Comparison of ENCODE assay signal across 1 cellular context in the genomic region with DNA sequence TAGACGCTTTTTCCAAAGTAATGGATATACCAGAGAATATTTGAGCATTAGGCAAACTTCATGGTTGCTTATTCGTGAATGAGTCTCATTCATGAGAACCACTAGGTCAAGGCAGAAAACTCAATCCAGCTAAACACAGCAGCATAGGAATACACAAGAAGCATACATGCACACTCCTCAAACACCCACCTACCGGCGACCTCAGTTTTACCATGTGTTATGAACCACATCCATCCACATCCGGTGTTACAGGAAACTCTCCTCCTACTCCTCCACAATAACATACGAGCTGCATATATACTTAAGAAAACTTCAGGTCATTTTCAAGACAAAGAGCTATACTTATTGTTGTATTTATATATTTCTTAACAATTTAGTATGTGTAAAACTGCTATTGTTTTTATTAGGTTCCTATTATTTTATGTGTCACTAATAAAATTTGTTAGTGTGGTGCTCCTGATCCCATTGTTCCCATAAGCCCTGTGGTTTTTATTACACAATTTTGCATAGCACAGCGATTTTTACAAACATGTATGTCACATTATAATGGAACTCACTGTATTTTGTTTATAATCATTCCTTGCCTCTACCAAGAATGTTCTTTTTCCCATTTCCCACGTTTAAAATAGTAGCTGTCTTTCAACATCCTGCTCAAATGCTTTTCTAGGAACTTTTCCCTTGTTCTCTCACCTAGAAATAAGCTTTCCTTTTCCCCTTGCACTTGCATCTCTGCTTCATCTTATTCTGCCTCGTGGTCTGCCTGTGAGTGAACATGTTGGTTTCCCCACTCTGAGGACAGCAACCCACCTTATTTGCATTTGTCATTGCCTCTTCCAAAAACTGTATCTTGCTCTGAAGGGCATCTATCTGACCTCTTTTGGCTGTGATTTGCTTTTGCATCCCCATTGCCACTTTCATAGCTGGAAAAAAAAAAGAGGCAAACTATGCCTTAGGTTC.
TF ChIP-seq lines count a peak whose summit lies in the region.

No MANE protein-coding gene starts in this region.

TF ChIP-seq in K562, 482 proteins besides CTCF, POLR2A, EP300 and RAD21:
- TF ChIP-seq MAFF (IDR thresholded peaks at IDR 0.05; ENCODE audit: low read length) (peak; percentile 36; the same call in 1 of the 2 replicates), CSDE1 (IDR thresholded peaks at IDR 0.05) (no peak), XRCC5 (IDR thresholded peaks at IDR 0.05; ENCODE audit: low read depth, low read length) (no peak), C11orf30 (IDR thresholded peaks at IDR 0.05; ENCODE audit: low read depth) (peak; percentile 24; the same call in 1 of the 2 replicates), ZNF561 (CRISPR knock-in tag; conservative IDR thresholded peaks at IDR 0.05) (no peak), YBX1 (IDR thresholded peaks at IDR 0.05) (no peak), ZNF316 (IDR thresholded peaks at IDR 0.05) (peak; percentile 61), ZSCAN32 (CRISPR knock-in tag; IDR thresholded peaks at IDR 0.05) (no peak), TRIM24 (IDR thresholded peaks at IDR 0.05) (no peak), ZNF507 (tag; conservative IDR thresholded peaks at IDR 0.05) (no peak), PTTG1 (tag; IDR thresholded peaks at IDR 0.05; ENCODE audit: low read depth) (no peak), SMARCE1 (IDR thresholded peaks at IDR 0.05) (no peak), ZNF165 (CRISPR knock-in tag; IDR thresholded peaks at IDR 0.05; ENCODE audit: borderline replicate concordance) (no peak), NUFIP1 (IDR thresholded peaks at IDR 0.05; ENCODE audit: partially characterized antibody) (no peak), ZNF134 (CRISPR knock-in tag; conservative IDR thresholded peaks at IDR 0.05) (no peak), MAFG (tag; conservative IDR thresholded peaks at IDR 0.05) (0 out of 2 replicates have a peak, but pooled peaks have one; percentile 9), SMARCB1 (IDR thresholded peaks at IDR 0.05; ENCODE audit: insufficient read length, low read depth) (no peak), NFE2L1 (tag; IDR thresholded peaks at IDR 0.05; ENCODE audit: borderline replicate concordance, low read depth) (no peak), KDM2B (CRISPR knock-in tag; IDR thresholded peaks at IDR 0.05) (no peak), HMGN3 (IDR thresholded peaks at IDR 0.05; ENCODE audit: borderline replicate concordance, extremely low read depth, insufficient read length, low read depth, low read length) (no peak), MAFK (IDR thresholded peaks at IDR 0.05; ENCODE audit: low read length) (peak; percentile 38; the same call in 1 of the 2 replicates), IRF2 (CRISPR knock-in tag; IDR thresholded peaks at IDR 0.05) (no peak), ZNF253 (CRISPR knock-in tag; conservative IDR thresholded peaks at IDR 0.05) (no peak), NR2F6 (CRISPR knock-in tag; IDR thresholded peaks at IDR 0.05) (no peak), MED1 (CRISPR knock-in tag; IDR thresholded peaks at IDR 0.05; ENCODE audit: borderline replicate concordance) (no peak)
- TF ChIP-seq, protein P1, sequence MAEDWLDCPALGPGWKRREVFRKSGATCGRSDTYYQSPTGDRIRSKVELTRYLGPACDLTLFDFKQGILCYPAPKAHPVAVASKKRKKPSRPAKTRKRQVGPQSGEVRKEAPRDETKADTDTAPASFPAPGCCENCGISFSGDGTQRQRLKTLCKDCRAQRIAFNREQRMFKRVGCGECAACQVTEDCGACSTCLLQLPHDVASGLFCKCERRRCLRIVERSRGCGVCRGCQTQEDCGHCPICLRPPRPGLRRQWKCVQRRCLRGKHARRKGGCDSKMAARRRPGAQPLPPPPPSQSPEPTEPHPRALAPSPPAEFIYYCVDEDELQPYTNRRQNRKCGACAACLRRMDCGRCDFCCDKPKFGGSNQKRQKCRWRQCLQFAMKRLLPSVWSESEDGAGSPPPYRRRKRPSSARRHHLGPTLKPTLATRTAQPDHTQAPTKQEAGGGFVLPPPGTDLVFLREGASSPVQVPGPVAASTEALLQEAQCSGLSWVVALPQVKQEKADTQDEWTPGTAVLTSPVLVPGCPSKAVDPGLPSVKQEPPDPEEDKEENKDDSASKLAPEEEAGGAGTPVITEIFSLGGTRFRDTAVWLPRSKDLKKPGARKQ (CRISPR knock-in tag; IDR thresholded peaks at IDR 0.05): no peak
- TF ChIP-seq, protein P2, sequence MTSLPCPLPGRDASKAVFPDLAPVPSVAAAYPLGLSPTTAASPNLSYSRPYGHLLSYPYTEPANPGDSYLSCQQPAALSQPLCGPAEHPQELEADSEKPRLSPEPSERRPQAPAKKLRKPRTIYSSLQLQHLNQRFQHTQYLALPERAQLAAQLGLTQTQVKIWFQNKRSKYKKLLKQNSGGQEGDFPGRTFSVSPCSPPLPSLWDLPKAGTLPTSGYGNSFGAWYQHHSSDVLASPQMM (CRISPR knock-in tag; IDR thresholded peaks at IDR 0.05): no peak
- TF ChIP-seq, protein P3, sequence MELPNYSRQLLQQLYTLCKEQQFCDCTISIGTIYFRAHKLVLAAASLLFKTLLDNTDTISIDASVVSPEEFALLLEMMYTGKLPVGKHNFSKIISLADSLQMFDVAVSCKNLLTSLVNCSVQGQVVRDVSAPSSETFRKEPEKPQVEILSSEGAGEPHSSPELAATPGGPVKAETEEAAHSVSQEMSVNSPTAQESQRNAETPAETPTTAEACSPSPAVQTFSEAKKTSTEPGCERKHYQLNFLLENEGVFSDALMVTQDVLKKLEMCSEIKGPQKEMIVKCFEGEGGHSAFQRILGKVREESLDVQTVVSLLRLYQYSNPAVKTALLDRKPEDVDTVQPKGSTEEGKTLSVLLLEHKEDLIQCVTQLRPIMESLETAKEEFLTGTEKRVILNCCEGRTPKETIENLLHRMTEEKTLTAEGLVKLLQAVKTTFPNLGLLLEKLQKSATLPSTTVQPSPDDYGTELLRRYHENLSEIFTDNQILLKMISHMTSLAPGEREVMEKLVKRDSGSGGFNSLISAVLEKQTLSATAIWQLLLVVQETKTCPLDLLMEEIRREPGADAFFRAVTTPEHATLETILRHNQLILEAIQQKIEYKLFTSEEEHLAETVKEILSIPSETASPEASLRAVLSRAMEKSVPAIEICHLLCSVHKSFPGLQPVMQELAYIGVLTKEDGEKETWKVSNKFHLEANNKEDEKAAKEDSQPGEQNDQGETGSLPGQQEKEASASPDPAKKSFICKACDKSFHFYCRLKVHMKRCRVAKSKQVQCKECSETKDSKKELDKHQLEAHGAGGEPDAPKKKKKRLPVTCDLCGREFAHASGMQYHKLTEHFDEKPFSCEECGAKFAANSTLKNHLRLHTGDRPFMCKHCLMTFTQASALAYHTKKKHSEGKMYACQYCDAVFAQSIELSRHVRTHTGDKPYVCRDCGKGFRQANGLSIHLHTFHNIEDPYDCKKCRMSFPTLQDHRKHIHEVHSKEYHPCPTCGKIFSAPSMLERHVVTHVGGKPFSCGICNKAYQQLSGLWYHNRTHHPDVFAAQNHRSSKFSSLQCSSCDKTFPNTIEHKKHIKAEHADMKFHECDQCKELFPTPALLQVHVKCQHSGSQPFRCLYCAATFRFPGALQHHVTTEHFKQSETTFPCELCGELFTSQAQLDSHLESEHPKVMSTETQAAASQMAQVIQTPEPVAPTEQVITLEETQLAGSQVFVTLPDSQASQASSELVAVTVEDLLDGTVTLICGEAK (IDR thresholded peaks at IDR 0.05): no peak
- TF ChIP-seq, protein P3 (CRISPR knock-in tag; IDR thresholded peaks at IDR 0.05): no peak
- TF ChIP-seq, protein P4, sequence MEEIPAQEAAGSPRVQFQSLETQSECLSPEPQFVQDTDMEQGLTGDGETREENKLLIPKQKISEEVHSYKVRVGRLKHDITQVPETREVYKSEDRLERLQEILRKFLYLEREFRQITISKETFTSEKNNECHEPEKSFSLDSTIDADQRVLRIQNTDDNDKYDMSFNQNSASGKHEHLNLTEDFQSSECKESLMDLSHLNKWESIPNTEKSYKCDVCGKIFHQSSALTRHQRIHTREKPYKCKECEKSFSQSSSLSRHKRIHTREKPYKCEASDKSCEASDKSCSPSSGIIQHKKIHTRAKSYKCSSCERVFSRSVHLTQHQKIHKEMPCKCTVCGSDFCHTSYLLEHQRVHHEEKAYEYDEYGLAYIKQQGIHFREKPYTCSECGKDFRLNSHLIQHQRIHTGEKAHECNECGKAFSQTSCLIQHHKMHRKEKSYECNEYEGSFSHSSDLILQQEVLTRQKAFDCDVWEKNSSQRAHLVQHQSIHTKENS (CRISPR knock-in tag; IDR thresholded peaks at IDR 0.05): no peak
- TF ChIP-seq, protein P5, sequence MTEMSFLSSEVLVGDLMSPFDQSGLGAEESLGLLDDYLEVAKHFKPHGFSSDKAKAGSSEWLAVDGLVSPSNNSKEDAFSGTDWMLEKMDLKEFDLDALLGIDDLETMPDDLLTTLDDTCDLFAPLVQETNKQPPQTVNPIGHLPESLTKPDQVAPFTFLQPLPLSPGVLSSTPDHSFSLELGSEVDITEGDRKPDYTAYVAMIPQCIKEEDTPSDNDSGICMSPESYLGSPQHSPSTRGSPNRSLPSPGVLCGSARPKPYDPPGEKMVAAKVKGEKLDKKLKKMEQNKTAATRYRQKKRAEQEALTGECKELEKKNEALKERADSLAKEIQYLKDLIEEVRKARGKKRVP (CRISPR knock-in tag; IDR thresholded peaks at IDR 0.05): no peak
- TF ChIP-seq, protein P6, sequence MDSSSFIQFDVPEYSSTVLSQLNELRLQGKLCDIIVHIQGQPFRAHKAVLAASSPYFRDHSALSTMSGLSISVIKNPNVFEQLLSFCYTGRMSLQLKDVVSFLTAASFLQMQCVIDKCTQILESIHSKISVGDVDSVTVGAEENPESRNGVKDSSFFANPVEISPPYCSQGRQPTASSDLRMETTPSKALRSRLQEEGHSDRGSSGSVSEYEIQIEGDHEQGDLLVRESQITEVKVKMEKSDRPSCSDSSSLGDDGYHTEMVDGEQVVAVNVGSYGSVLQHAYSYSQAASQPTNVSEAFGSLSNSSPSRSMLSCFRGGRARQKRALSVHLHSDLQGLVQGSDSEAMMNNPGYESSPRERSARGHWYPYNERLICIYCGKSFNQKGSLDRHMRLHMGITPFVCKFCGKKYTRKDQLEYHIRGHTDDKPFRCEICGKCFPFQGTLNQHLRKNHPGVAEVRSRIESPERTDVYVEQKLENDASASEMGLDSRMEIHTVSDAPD (CRISPR knock-in tag; IDR thresholded peaks at IDR 0.05): no peak
- TF ChIP-seq, protein P7, sequence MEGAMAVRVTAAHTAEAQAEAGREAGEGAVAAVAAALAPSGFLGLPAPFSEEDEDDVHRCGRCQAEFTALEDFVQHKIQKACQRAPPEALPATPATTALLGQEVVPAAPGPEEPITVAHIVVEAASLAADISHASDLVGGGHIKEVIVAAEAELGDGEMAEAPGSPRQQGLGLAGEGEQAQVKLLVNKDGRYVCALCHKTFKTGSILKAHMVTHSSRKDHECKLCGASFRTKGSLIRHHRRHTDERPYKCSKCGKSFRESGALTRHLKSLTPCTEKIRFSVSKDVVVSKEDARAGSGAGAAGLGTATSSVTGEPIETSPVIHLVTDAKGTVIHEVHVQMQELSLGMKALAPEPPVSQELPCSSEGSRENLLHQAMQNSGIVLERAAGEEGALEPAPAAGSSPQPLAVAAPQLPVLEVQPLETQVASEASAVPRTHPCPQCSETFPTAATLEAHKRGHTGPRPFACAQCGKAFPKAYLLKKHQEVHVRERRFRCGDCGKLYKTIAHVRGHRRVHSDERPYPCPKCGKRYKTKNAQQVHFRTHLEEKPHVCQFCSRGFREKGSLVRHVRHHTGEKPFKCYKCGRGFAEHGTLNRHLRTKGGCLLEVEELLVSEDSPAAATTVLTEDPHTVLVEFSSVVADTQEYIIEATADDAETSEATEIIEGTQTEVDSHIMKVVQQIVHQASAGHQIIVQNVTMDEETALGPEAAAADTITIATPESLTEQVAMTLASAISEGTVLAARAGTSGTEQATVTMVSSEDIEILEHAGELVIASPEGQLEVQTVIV (CRISPR knock-in tag; IDR thresholded peaks at IDR 0.05; ENCODE audit: borderline replicate concordance): no peak
- TF ChIP-seq, protein P8, sequence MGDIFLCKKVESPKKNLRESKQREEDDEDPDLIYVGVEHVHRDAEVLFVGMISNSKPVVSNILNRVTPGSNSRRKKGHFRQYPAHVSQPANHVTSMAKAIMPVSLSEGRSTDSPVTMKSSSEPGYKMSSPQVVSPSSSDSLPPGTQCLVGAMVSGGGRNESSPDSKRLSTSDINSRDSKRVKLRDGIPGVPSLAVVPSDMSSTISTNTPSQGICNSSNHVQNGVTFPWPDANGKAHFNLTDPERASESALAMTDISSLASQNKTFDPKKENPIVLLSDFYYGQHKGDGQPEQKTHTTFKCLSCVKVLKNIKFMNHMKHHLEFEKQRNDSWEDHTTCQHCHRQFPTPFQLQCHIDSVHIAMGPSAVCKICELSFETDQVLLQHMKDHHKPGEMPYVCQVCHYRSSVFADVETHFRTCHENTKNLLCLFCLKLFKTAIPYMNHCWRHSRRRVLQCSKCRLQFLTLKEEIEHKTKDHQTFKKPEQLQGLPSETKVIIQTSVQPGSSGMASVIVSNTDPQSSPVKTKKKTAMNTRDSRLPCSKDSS (IDR thresholded peaks at IDR 0.05; ENCODE audit: low read depth, partially characterized antibody): no peak
